In the genomic region with DNA sequence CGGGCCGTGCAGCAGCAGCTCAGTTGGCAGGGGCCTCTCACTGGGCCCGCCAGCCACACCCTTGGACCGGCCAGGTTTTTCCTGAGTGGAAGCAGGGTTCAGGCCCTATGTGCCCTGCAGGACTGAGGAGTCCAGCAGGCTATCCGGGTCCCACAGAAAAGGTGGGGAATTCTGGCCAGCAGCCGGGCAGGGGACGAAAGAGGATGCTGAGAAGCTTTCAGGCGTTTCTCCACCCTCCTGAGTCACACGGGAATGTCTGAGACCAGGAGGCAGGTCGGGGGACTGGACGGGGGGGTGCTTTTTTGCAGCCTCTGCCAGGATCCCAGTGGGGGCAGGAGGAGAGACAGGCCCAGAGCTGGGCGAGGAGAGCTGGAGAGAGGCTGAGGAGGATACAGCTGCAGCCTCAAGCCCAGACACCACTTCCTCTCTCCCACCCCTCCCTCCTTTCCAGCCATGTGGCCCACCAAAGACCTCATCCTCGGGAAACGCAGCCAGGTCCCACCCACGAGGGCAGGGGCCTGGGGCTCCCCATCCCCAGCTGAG, we compare ENCODE assay signal across 17 cellular contexts.
DNase-seq lines count a peak whose midpoint lies in the region; ATAC-seq and TF ChIP-seq lines count a peak whose summit lies in the region.
"Had no signal": no experiment of that assay in that cellular context is flagged by ENCODE, and none has a peak within 500 bp of the region (broad histone marks: within the 10 kb centered on the region; RNA-seq: fewer than 3 reads in every experiment).

No MANE protein-coding gene starts in this region.

- no peak overlapping the region for H3K27ac ChIP-seq in GM23248
- H3K27ac ChIP-seq in brain microvascular endothelial cell, result peak overlapping the region; percentile 5
- peak overlapping the region; percentile 71 for H3K27ac ChIP-seq in substantia nigra (ENCODE audit: low read depth, low read length, poor library complexity, severe bottlenecking)
- H3K27ac ChIP-seq in endodermal cell (ENCODE audit: low read depth, low read length), result no peak overlapping the region
- H3K27ac ChIP-seq: KMS-11 had no signal

- DNase-seq in GM23248 (peak; percentile 55), brain microvascular endothelial cell (peak; percentile 53), iris pigment epithelial cell (ENCODE audit: low read depth) (peak; percentile 53), substantia nigra (lab: John Stamatoyannopoulos, UW) (no peak), NCI-H1694 (lab: John Stamatoyannopoulos, UW) (no peak), endodermal cell (no peak)
- DNase-seq: activated CD8-positive, alpha-beta memory T cell treated with anti-CD3 and anti-CD28 coated beads, Interleukin-2, amount 10 ng/mL, durations not matched to agents 7 days and 5 days; activated naive CD4-positive, alpha-beta T cell treated with anti-CD3 and anti-CD28 coated beads, Interleukin-2, amount 50 U/mL, for 16 hours; central memory CD4-positive, alpha-beta T cell; hypothalamus; NCI-H510A treated with DMSO at 0.1 percent for 48 hours; stimulated activated CD4-positive, alpha-beta T cell treated with anti-CD3 and anti-CD28 coated beads, Interleukin-4, amount 100 ng/mL, for 24 hours had no signal

- H3K4me2 ChIP-seq in GM23248 (ENCODE audit: unreplicated experiment), result no peak overlapping the region
- H3K4me2 ChIP-seq: KMS-11 had no signal

- no peaks in the 10 kb centered on the region for H3F3A ChIP-seq in GM23248 (ENCODE audit: insufficient read depth)

- no peak overlapping the region for H3K27ac Mint-ChIP-seq in endodermal cell
- H3K27ac Mint-ChIP-seq: activated CD8-positive, alpha-beta memory T cell treated with anti-CD3 and anti-CD28 coated beads, Interleukin-2, amount 10 ng/mL, durations not matched to agents 7 days and 5 days had no signal

- peaks cover 10% of the 10 kb centered on the region for H3K9me3 Mint-ChIP-seq in endodermal cell
- H3K9me3 Mint-ChIP-seq: neural crest cell had no signal

- H3K4me3 Mint-ChIP-seq in endodermal cell, result no peak overlapping the region
- H3K4me3 Mint-ChIP-seq: activated CD8-positive, alpha-beta memory T cell treated with anti-CD3 and anti-CD28 coated beads, Interleukin-2, amount 10 ng/mL, durations not matched to agents 7 days and 5 days; neural crest cell had no signal

- no peak for TF ChIP-seq CTCF in brain microvascular endothelial cell (IDR thresholded peaks at IDR 0.05; ENCODE audit: low read depth, low read length, missing control alignments)
- no peak for TF ChIP-seq CTCF in endodermal cell (conservative IDR thresholded peaks at IDR 0.05)

- H3K4me3 ChIP-seq in GM23248 (no peak overlapping the region), brain microvascular endothelial cell (ENCODE audit: low read depth, low read length) (no peak overlapping the region), endodermal cell (ENCODE audit: low read length) (no peak overlapping the region)
- H3K4me3 ChIP-seq: lung had no signal

- in situ Hi-C loops in GM23248 (cut with MboI) (no loop called here), brain microvascular endothelial cell (cut with HindIII; ENCODE audit: low pct_ligation_motif_present, low sequenced_read_pairs) (no loop called here)

- H3K9me2 ChIP-seq in GM23248 (ENCODE audit: insufficient read depth), result no peaks in the 10 kb centered on the region

- H3K9ac ChIP-seq in GM23248, result no peak overlapping the region
- no peak overlapping the region for H3K9ac ChIP-seq in endodermal cell (ENCODE audit: extremely low read depth, low read length, poor library complexity, severe bottlenecking)
- H3K9ac ChIP-seq: KMS-11 had no signal

- peaks cover 20% of the 10 kb centered on the region for H3K27me3 Mint-ChIP-seq in endodermal cell (ENCODE audit: insufficient read depth)

- 25% methylated on average over 10 to 15 of the region's 15 CpGs for WGBS in GM23248 (ENCODE audit: low coverage in 1 of 2, low lambda C conversion rate in 2 of 2, missing lambda C conversion rate in 2 of 2), 2 experiments
- WGBS in endodermal cell (ENCODE audit: insufficient coverage in 1 of 2, insufficient read length in 1 of 2), 2 experiments, result 89 to 92% methylated on average over 6 to 15 of the region's 15 CpGs

- ATAC-seq in HG03571 (IDR thresholded peaks at IDR 0.05; ENCODE audit: unreplicated experiment) (no peak), GM19467 (IDR thresholded peaks at IDR 0.05; ENCODE audit: unreplicated experiment) (no peak)
- ATAC-seq: activated CD8-positive, alpha-beta memory T cell treated with anti-CD3 and anti-CD28 coated beads, Interleukin-2, amount 10 ng/mL, durations not matched to agents 7 days and 5 days had no signal

- H3K4me1 Mint-ChIP-seq in endodermal cell, result peaks cover 7% of the 10 kb centered on the region

- H3K9me3 ChIP-seq in GM23248 (ENCODE audit: low read depth), result no peaks in the 10 kb centered on the region
- H3K9me3 ChIP-seq in endodermal cell (ENCODE audit: control insufficient read depth, low read length), result peaks cover 5% of the 10 kb centered on the region

- H3K27me3 ChIP-seq in GM23248 (replicated peaks; ENCODE audit: insufficient read depth), result no peaks in the 10 kb centered on the region
- no peaks in the 10 kb centered on the region for H3K27me3 ChIP-seq in brain microvascular endothelial cell (replicated peaks)
- H3K27me3 ChIP-seq in endodermal cell (ENCODE audit: control insufficient read depth, insufficient read depth, low read length, poor library complexity, severe bottlenecking), result no peaks in the 10 kb centered on the region

- H3K36me3 ChIP-seq in GM23248 (ENCODE audit: low read depth) (no peaks in the 10 kb centered on the region), brain microvascular endothelial cell (replicated peaks) (no peaks in the 10 kb centered on the region), endodermal cell (ENCODE audit: control insufficient read depth, insufficient read depth, low read length) (no peaks in the 10 kb centered on the region)

- 0 out of 2 replicates have a peak overlapping the region, but pooled peaks have one; percentile 32 for H2AFZ ChIP-seq in GM23248

- no peaks in the 10 kb centered on the region for H4K20me1 ChIP-seq in GM23248 (ENCODE audit: insufficient read depth)

- no peaks in the 10 kb centered on the region for H3K36me3 Mint-ChIP-seq in endodermal cell (ENCODE audit: low read depth)
- H3K36me3 Mint-ChIP-seq: activated CD8-positive, alpha-beta memory T cell treated with anti-CD3 and anti-CD28 coated beads, Interleukin-2, amount 10 ng/mL, durations not matched to agents 7 days and 5 days had no signal

- H3K4me1 ChIP-seq in GM23248 (ENCODE audit: insufficient read depth) (no peaks in the 10 kb centered on the region), endodermal cell (ENCODE audit: control insufficient read depth, insufficient read depth, low read length) (no peaks in the 10 kb centered on the region)

- no peaks in the 10 kb centered on the region for H3K79me2 ChIP-seq in GM23248 (ENCODE audit: insufficient read depth)

Comparison
In these comparisons a context has a peak if more than half of its experiments do, and no peak if none do; other contexts are left out.
1. DNase-seq: peak in GM23248 (single experiment), brain microvascular endothelial cell (single experiment) and iris pigment epithelial cell (single experiment); none in substantia nigra (0 of 49), NCI-H1694 (single experiment) and endodermal cell (single experiment).
2. H3K27ac ChIP-seq: peak in brain microvascular endothelial cell (single experiment) and substantia nigra (single experiment); none in GM23248 (single experiment) and endodermal cell (single experiment).